ENCODE assay signal across 8 cellular contexts in the genomic region with DNA sequence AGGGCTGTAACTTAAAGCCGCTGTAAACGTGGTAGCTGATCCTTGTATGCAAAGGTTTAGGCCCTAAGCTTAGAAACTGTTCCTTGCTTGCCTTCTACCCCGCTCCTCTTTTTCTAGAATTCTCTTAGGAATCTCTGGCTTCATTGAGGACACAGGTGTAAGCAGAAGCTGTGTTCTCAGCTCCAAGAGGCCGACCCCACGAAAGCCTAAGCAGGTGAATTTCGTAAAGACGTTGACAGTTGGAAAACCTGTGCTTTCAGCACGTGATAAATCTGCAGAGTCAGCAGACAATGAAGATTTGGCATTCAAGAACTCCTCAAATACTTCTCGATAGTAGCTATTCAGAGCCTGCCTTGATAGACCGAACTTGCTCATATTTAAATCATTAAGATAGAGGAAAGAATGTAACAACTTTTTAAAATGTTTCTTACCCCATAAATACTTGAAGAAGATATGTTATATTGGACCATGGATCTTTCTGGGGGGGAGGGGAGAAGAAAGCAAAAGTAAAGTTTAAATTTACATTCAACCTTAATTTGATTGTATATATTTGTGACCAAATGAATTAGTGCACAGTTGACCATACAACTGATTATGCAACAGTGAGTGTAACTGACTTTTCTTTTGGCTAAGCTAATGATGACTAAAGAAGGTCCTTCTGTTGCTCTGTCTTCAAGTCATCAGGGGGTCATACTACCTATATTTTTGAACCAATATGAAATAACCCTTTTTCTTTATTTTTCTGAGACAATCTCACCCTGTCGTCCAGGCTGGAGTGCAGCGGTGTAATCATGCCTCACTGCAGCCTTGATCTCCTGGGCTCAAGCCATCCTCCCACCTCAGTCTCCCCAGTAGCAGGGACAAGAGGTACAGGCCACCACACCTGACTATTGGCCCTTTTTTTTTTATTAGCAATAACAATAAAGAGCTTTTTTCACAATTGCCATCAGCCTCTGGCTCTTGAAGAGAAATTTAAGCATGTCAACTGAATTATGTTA. TPM values are rescaled to one million over a fixed set of nuclear protein-coding genes. Genes with fewer than 3 reads are reported as not detected.
DNase-seq lines count a peak whose midpoint lies in the region; ATAC-seq and TF ChIP-seq lines count a peak whose summit lies in the region.

No MANE protein-coding gene starts in this region.

- no peaks in the 10 kb centered on the region for H3K9me3 Mint-ChIP-seq in CD8-positive, alpha-beta T cell
- H3K9me3 Mint-ChIP-seq in activated T-helper 1 cell treated with anti-CD3 and anti-CD28 coated beads, Interleukin-12 subunit alpha, Interleukin-12 subunit beta, Interleukin-2, Interleukin-4 antibody, amounts not matched to agents 30 ng/mL and 10 ng/mL and 1 ng/mL, durations not matched to agents 14 hours and 24 hours and 36 hours, result no peaks in the 10 kb centered on the region

- peaks cover 52% of the 10 kb centered on the region for H3K4me1 Mint-ChIP-seq in CD8-positive, alpha-beta T cell (ENCODE audit: low read depth)
- H3K4me1 Mint-ChIP-seq in activated T-helper 1 cell treated with anti-CD3 and anti-CD28 coated beads, Interleukin-12 subunit alpha, Interleukin-12 subunit beta, Interleukin-2, Interleukin-4 antibody, amounts not matched to agents 30 ng/mL and 10 ng/mL and 1 ng/mL, durations not matched to agents 14 hours and 24 hours and 36 hours (ENCODE audit: low read depth), result peaks cover 67% of the 10 kb centered on the region

- intact Hi-C loops in CD8-positive, alpha-beta T cell (cut with DNase I, micrococcal nuclease), result loop anchor here (5.0 to 10.0 kb wide), 5 partner anchors 37 to 2000 kb away; partner anchors contain the start of genes IL15RA (in 1 of the 2), RBM17 (in 1 of the 2) and TAF3 (in 1 of the 2)
- intact Hi-C loops in activated T-helper 1 cell treated with anti-CD3 and anti-CD28 coated beads, Interleukin-12 subunit alpha, Interleukin-12 subunit beta, Interleukin-2, Interleukin-4 antibody, amounts not matched to agents 30 ng/mL and 10 ng/mL and 1 ng/mL, durations not matched to agents 14 hours and 24 hours and 36 hours (cut with micrococcal nuclease), result loop anchor here (1.0 to 10.0 kb wide), 9 partner anchors 59 to 990 kb away; partner anchors contain the start of genes AKR1E2 and RBM17

- H3K9me3 ChIP-seq in CD8-positive, alpha-beta T cell (ENCODE audit: low read length), result no peaks in the 10 kb centered on the region
- no peaks in the 10 kb centered on the region for H3K9me3 ChIP-seq in stomach smooth muscle (ENCODE audit: control insufficient read depth in 2 of 2, low read length in 2 of 2)

- H3K36me3 Mint-ChIP-seq in CD8-positive, alpha-beta T cell, result peaks cover 12% of the 10 kb centered on the region
- H3K36me3 Mint-ChIP-seq in activated T-helper 1 cell treated with anti-CD3 and anti-CD28 coated beads, Interleukin-12 subunit alpha, Interleukin-12 subunit beta, Interleukin-2, Interleukin-4 antibody, amounts not matched to agents 30 ng/mL and 10 ng/mL and 1 ng/mL, durations not matched to agents 14 hours and 24 hours and 36 hours (ENCODE audit: low read depth), result peaks cover 15% of the 10 kb centered on the region

- peaks cover 44% of the 10 kb centered on the region for H3K4me1 ChIP-seq in CD8-positive, alpha-beta T cell (ENCODE audit: insufficient read depth, low read length)
- peaks cover 20% of the 10 kb centered on the region for H3K4me1 ChIP-seq in stomach smooth muscle (ENCODE audit: control insufficient read depth, insufficient read depth, low read length)

- no peaks in the 10 kb centered on the region for H3K27me3 Mint-ChIP-seq in CD8-positive, alpha-beta T cell (ENCODE audit: low read depth)
- H3K27me3 Mint-ChIP-seq in activated T-helper 1 cell treated with anti-CD3 and anti-CD28 coated beads, Interleukin-12 subunit alpha, Interleukin-12 subunit beta, Interleukin-2, Interleukin-4 antibody, amounts not matched to agents 30 ng/mL and 10 ng/mL and 1 ng/mL, durations not matched to agents 14 hours and 24 hours and 36 hours (ENCODE audit: insufficient read depth), result no peaks in the 10 kb centered on the region

- peak overlapping the region; percentile 87 for H3K27ac ChIP-seq in CD8-positive, alpha-beta T cell (ENCODE audit: low read depth, low read length)
- peak overlapping the region; percentile 92 for H3K27ac ChIP-seq in stomach smooth muscle (ENCODE audit: low read length)

- H3K36me3 ChIP-seq in CD8-positive, alpha-beta T cell (ENCODE audit: insufficient read depth, low read length), result no peaks in the 10 kb centered on the region
- H3K36me3 ChIP-seq in stomach smooth muscle (ENCODE audit: control insufficient read depth in 2 of 2, insufficient read depth in 2 of 2, low read length in 2 of 2), result no peaks in the 10 kb centered on the region

- H3K27me3 ChIP-seq in CD8-positive, alpha-beta T cell (ENCODE audit: insufficient read depth, low read length), result no peaks in the 10 kb centered on the region
- H3K27me3 ChIP-seq in stomach smooth muscle (ENCODE audit: control insufficient read depth in 1 of 2, insufficient read depth in 2 of 2, low read length in 2 of 2), result no peaks in the 10 kb centered on the region

- peak in 2 of 7 experiments; percentile 15 to 34 for DNase-seq in CD8-positive, alpha-beta T cell
- no peak for DNase-seq in activated T-helper 1 cell treated with anti-CD3 and anti-CD28 coated beads, Interleukin-12 subunit alpha, Interleukin-12 subunit beta, Interleukin-2, Interleukin-4 antibody, amounts not matched to agents 30 ng/mL and 10 ng/mL and 1 ng/mL, durations not matched to agents 14 hours and 24 hours and 36 hours (ENCODE audit: low spot score)
- DNase-seq in iPS-NIHi7 (ENCODE audit: extremely low spot score), result peak; percentile 28

- peak overlapping the region; percentile 84 to 97 for H3K9ac ChIP-seq in stomach smooth muscle (ENCODE audit: low read length in 2 of 2)

- peak overlapping the region; percentile 86 for H3K4me3 Mint-ChIP-seq in CD8-positive, alpha-beta T cell
- peak overlapping the region; percentile 91 for H3K4me3 Mint-ChIP-seq in activated T-helper 1 cell treated with anti-CD3 and anti-CD28 coated beads, Interleukin-12 subunit alpha, Interleukin-12 subunit beta, Interleukin-2, Interleukin-4 antibody, amounts not matched to agents 30 ng/mL and 10 ng/mL and 1 ng/mL, durations not matched to agents 14 hours and 24 hours and 36 hours

- TF ChIP-seq CTCF in CD8-positive, alpha-beta T cell (IDR thresholded peaks at IDR 0.05), result no peak

- no peak for ATAC-seq in CD8-positive, alpha-beta T cell
- ATAC-seq in HG02623 (IDR thresholded peaks at IDR 0.05; ENCODE audit: unreplicated experiment) (peak; percentile 4), HG03039 (IDR thresholded peaks at IDR 0.05; ENCODE audit: unreplicated experiment) (no peak), HG03139 (IDR thresholded peaks at IDR 0.05; ENCODE audit: unreplicated experiment) (no peak), HG02981 (IDR thresholded peaks at IDR 0.05; ENCODE audit: unreplicated experiment) (no peak)

- peak overlapping the region; percentile 87 for H3K27ac Mint-ChIP-seq in CD8-positive, alpha-beta T cell
- peak overlapping the region; percentile 91 for H3K27ac Mint-ChIP-seq in activated T-helper 1 cell treated with anti-CD3 and anti-CD28 coated beads, Interleukin-12 subunit alpha, Interleukin-12 subunit beta, Interleukin-2, Interleukin-4 antibody, amounts not matched to agents 30 ng/mL and 10 ng/mL and 1 ng/mL, durations not matched to agents 14 hours and 24 hours and 36 hours

- H3K4me3 ChIP-seq in CD8-positive, alpha-beta T cell (ENCODE audit: low read depth, low read length), result peak overlapping the region; percentile 68
- peak overlapping the region; percentile 87 to 91 for H3K4me3 ChIP-seq in stomach smooth muscle (ENCODE audit: low read length in 2 of 2)

- CTCF ChIA-PET in CD8-positive, alpha-beta T cell (lab: Charles Lee), result interaction anchor here (1.1 kb wide), 1 partner anchor 75 kb away, joined by 3 read pairs; the partner anchor contains the start of genes ANKRD16 and FBH1

- POLR2A ChIA-PET in CD8-positive, alpha-beta T cell (lab: Charles Lee), result interaction anchor here (0.6 to 2.1 kb wide), 9 partner anchors 9 to 237 kb away, joined by 3 to 14 read pairs (median 3); partner anchors contain the start of genes ANKRD16, FBH1 and TASOR2

RNA-seq across cellular contexts. Expression of gene GDI2, which starts 1.2 kb away (rescaled TPM):
- 10 to 100 TPM; 62.1 to 70.5 TPM for total RNA-seq in CD8-positive, alpha-beta T cell
- total RNA-seq in activated T-helper 1 cell treated with anti-CD3 and anti-CD28 coated beads, Interleukin-12 subunit alpha, Interleukin-12 subunit beta, Interleukin-2, Interleukin-4 antibody, amounts not matched to agents 30 ng/mL and 10 ng/mL and 1 ng/mL, durations not matched to agents 14 hours and 24 hours and 36 hours, result 288 and 290 TPM in 2 replicates
